ENCODE assay signal across 8 cellular contexts in genomic region chr19:42108527-42109389, GRCh38. TPM values are rescaled to one million over a fixed set of nuclear protein-coding genes. Genes with fewer than 3 reads are reported as not detected.
A peak's percentile ranks its signal among the peaks of the same experiment; 100 is the strongest.
DNase-seq lines count a peak whose midpoint lies in the region; ATAC-seq and TF ChIP-seq lines count a peak whose summit lies in the region.

No MANE protein-coding gene starts in this region.

- peak; percentile 87 for ATAC-seq in activated naive CD8-positive, alpha-beta T cell treated with anti-CD3 and anti-CD28 coated beads, Interleukin-2, amount 50 U/mL, for 24 hours
- no peak for ATAC-seq in GM19467 (IDR thresholded peaks at IDR 0.05; ENCODE audit: unreplicated experiment)

- no peak overlapping the region for H3K27ac Mint-ChIP-seq in activated naive CD8-positive, alpha-beta T cell treated with anti-CD3 and anti-CD28 coated beads, Interleukin-2, amount 50 U/mL, for 24 hours

- no peak overlapping the region for H3K4me3 ChIP-seq in left ventricle myocardium inferior
- no peak overlapping the region for H3K4me3 ChIP-seq in sigmoid colon

- H3K36me3 ChIP-seq in left ventricle myocardium inferior, result no peaks in the 10 kb centered on the region
- no peaks in the 10 kb centered on the region for H3K36me3 ChIP-seq in sigmoid colon

- H3K9me3 Mint-ChIP-seq in activated naive CD8-positive, alpha-beta T cell treated with anti-CD3 and anti-CD28 coated beads, Interleukin-2, amount 50 U/mL, for 24 hours, result no peaks in the 10 kb centered on the region

- no peak for TF ChIP-seq EP300 in sigmoid colon (IDR thresholded peaks at IDR 0.05)

- H3K4me1 Mint-ChIP-seq in activated naive CD8-positive, alpha-beta T cell treated with anti-CD3 and anti-CD28 coated beads, Interleukin-2, amount 50 U/mL, for 24 hours, result peaks cover 62% of the 10 kb centered on the region

- peak; percentile 91 for TF ChIP-seq CTCF in left ventricle myocardium inferior (IDR thresholded peaks at IDR 0.05; ENCODE audit: borderline replicate concordance)
- TF ChIP-seq CTCF in sigmoid colon (IDR thresholded peaks at IDR 0.05), result peak; percentile 47 to 80 (median 56)

- WGBS in sigmoid colon, 2 donors, result 31 to 35% methylated on average over 16 of the region's 16 CpGs

- H3K4me1 ChIP-seq in left ventricle myocardium inferior (peaks cover 15% of the 10 kb centered on the region), sigmoid colon (peaks cover 0 to 5% (median 0%) of the 10 kb centered on the region in 4 donors)

- intact Hi-C loops in left ventricle myocardium inferior (cut with micrococcal nuclease), result no loop called here
- intact Hi-C loops in sigmoid colon (cut with DNase I), result no loop called here

- DNase-seq in DMS79 treated with DMSO at 0.1 percent for 48 hours (lab: John Stamatoyannopoulos, UW) (peak; percentile 72), HCEC 1CT (peak; percentile 82), NCI-H146 treated with DMSO at 0.1 percent for 48 hours (lab: John Stamatoyannopoulos, UW; ENCODE audit: unreplicated experiment) (peak; percentile 69), T follicular helper cell (ENCODE audit: low read depth) (peak; percentile 84), left ventricle myocardium inferior (peak; percentile 67), sigmoid colon (peak; percentile 82)
- DNase-seq in activated naive CD8-positive, alpha-beta T cell treated with anti-CD3 and anti-CD28 coated beads, Interleukin-2, amount 50 U/mL, for 24 hours, result peak; percentile 91

- no peak overlapping the region for H3K4me3 Mint-ChIP-seq in activated naive CD8-positive, alpha-beta T cell treated with anti-CD3 and anti-CD28 coated beads, Interleukin-2, amount 50 U/mL, for 24 hours

- H3K36me3 Mint-ChIP-seq in activated naive CD8-positive, alpha-beta T cell treated with anti-CD3 and anti-CD28 coated beads, Interleukin-2, amount 50 U/mL, for 24 hours (ENCODE audit: low read depth), result peaks cover 38% of the 10 kb centered on the region

- H3K27me3 Mint-ChIP-seq in activated naive CD8-positive, alpha-beta T cell treated with anti-CD3 and anti-CD28 coated beads, Interleukin-2, amount 50 U/mL, for 24 hours, result no peaks in the 10 kb centered on the region

- no peak for TF ChIP-seq POLR2A in sigmoid colon (IDR thresholded peaks at IDR 0.05)

- H3K27ac ChIP-seq in left ventricle myocardium inferior (replicated peaks) (no peak overlapping the region), sigmoid colon (no peak overlapping the region)

- H3K9me3 ChIP-seq in left ventricle myocardium inferior (replicated peaks), result no peaks in the 10 kb centered on the region
- H3K9me3 ChIP-seq in sigmoid colon, result no peaks in the 10 kb centered on the region

- H3K27me3 ChIP-seq in left ventricle myocardium inferior (ENCODE audit: low read depth) (peaks cover 37% of the 10 kb centered on the region), sigmoid colon (peaks cover 0 to 30% (median 0%) of the 10 kb centered on the region in 3 donors)

RNA-seq across cellular contexts. Expression of gene POU2F2, which starts 23.5 kb away (rescaled TPM):
- 1.2 TPM for total RNA-seq in left ventricle myocardium inferior
- 1 to 10 TPM; 1.2 to 3.0 (median 2.5) TPM for total RNA-seq in sigmoid colon
- polyA plus RNA-seq in sigmoid colon, result 10 to 100 TPM in 1 of 3 donors, 1 to 10 TPM in 1, under 1 TPM in 1; 0.60 to 19.0 (median 1.6) TPM

RNA-seq across cellular contexts. Expression of gene ZNF574, which starts 32.8 kb away (rescaled TPM):
- total RNA-seq in left ventricle myocardium inferior (7.1 TPM), sigmoid colon (10 to 100 TPM; 12.5 to 14.6 (median 13.1) TPM)
- polyA plus RNA-seq in sigmoid colon, result 1 to 10 TPM; 3.0 to 9.3 (median 5.5) TPM

RNA-seq across cellular contexts. Expression of gene GRIK5, which starts 38.8 kb away (rescaled TPM):
- 2.1 TPM for total RNA-seq in left ventricle myocardium inferior
- total RNA-seq in sigmoid colon, result 10 to 100 TPM in 3 of 4 donors, 1 to 10 TPM in 1; 8.4 to 23.3 (median 13.3) TPM
- polyA plus RNA-seq in sigmoid colon, result 1 to 10 TPM in 1 of 3 donors, under 1 TPM in 1, not detected in 1; under 0.01 to 2.7 TPM
